1 cellular context compared by ENCODE assay signal in genomic region chr9:35814106-35814840, GRCh38.
A peak's percentile ranks its signal among the peaks of the same experiment; 100 is the strongest.
TF ChIP-seq lines count a peak whose summit lies in the region.

No MANE protein-coding gene starts in this region.

TF ChIP-seq in K562, 482 proteins besides CTCF, POLR2A, EP300 and RAD21 (continued from another document and continues in another):
- TF ChIP-seq STAT6 (CRISPR knock-in tag; IDR thresholded peaks at IDR 0.05) (no peak), PRDM10 (IDR thresholded peaks at IDR 0.05; ENCODE audit: partially characterized antibody) (no peak), MAFG (tag; conservative IDR thresholded peaks at IDR 0.05) (no peak), ZZZ3 (IDR thresholded peaks at IDR 0.05) (no peak), HCFC1 (IDR thresholded peaks at IDR 0.05; ENCODE audit: low read depth, low read length) (peak; percentile 25; the same call in 1 of the 2 replicates), RAD51 (IDR thresholded peaks at IDR 0.05; ENCODE audit: borderline replicate concordance, low read depth) (no peak; the same call in 1 of the 2 replicates), ILF3 (IDR thresholded peaks at IDR 0.05; ENCODE audit: borderline replicate concordance) (no peak), NR4A1 (CRISPR knock-in tag; IDR thresholded peaks at IDR 0.05) (no peak), NR4A1 (tag; IDR thresholded peaks at IDR 0.05) (no peak), NFYB (IDR thresholded peaks at IDR 0.05; ENCODE audit: extremely low read depth, insufficient read length) (no peak), GTF2B (IDR thresholded peaks at IDR 0.05; ENCODE audit: extremely low read depth, insufficient read length) (no peak), ZNF668 (CRISPR knock-in tag; IDR thresholded peaks at IDR 0.05) (no peak), HMBOX1 (IDR thresholded peaks at IDR 0.05) (no peak), ZNF584 (CRISPR knock-in tag; IDR thresholded peaks at IDR 0.05; ENCODE audit: low read depth) (no peak), PRMT5 (CRISPR knock-in tag; IDR thresholded peaks at IDR 0.05) (no peak), CHD2 (IDR thresholded peaks at IDR 0.05; ENCODE audit: low read depth, low read length) (no peak), TARDBP (IDR thresholded peaks at IDR 0.05) (no peak), ZNF518B (CRISPR knock-in tag; IDR thresholded peaks at IDR 0.05) (no peak), USF1 (CRISPR knock-in tag; IDR thresholded peaks at IDR 0.05) (no peak), ZNF57 (CRISPR knock-in tag; IDR thresholded peaks at IDR 0.05) (no peak), RCOR1 (IDR thresholded peaks at IDR 0.05; ENCODE audit: borderline replicate concordance in 1 of 2, low read depth in 2 of 2, low read length in 2 of 2) (no peak), MEIS2 (IDR thresholded peaks at IDR 0.05; ENCODE audit: partially characterized antibody) (no peak), HDAC6 (IDR thresholded peaks at IDR 0.05; ENCODE audit: low read depth, low read length) (no peak), CC2D1A (IDR thresholded peaks at IDR 0.05) (no peak), ZNF695 (CRISPR knock-in tag; IDR thresholded peaks at IDR 0.05) (no peak), ZNF77 (CRISPR knock-in tag; IDR thresholded peaks at IDR 0.05) (no peak), SIN3B (IDR thresholded peaks at IDR 0.05; ENCODE audit: low read depth) (0 out of 2 replicates have a peak, but pooled peaks have one; percentile 26), JUN (IDR thresholded peaks at IDR 0.05; ENCODE audit: borderline replicate concordance, low read depth, low read length) (no peak), JUN (CRISPR knock-in tag; IDR thresholded peaks at IDR 0.05; ENCODE audit: borderline replicate concordance) (no peak), CREB3 (tag; conservative IDR thresholded peaks at IDR 0.05; ENCODE audit: low read depth) (no peak), ZFX (CRISPR knock-in tag; IDR thresholded peaks at IDR 0.05) (peak; percentile 72), XRCC5 (IDR thresholded peaks at IDR 0.05; ENCODE audit: low read depth, low read length) (no peak), ZNF449 (CRISPR knock-in tag; IDR thresholded peaks at IDR 0.05) (no peak), XRCC4 (IDR thresholded peaks at IDR 0.05; ENCODE audit: extremely low read depth, insufficient read depth, insufficient read length) (no peak), RERE (CRISPR knock-in tag; IDR thresholded peaks at IDR 0.05; ENCODE audit: borderline replicate concordance) (no peak), BMI1 (IDR thresholded peaks at IDR 0.05; ENCODE audit: low read length) (no peak), E4F1 (CRISPR knock-in tag; IDR thresholded peaks at IDR 0.05; ENCODE audit: borderline replicate concordance) (no peak)
